In genomic region chr1:1407957-1408318, GRCh38 we compare ENCODE assay signal across 8 cellular contexts. TPM values are rescaled to one million over a fixed set of nuclear protein-coding genes. Genes with fewer than 3 reads are reported as not detected.
DNase-seq lines count a peak whose midpoint lies in the region; ATAC-seq and TF ChIP-seq lines count a peak whose summit lies in the region.

No MANE protein-coding gene starts in this region.

- no peaks in the 10 kb centered on the region for H3K27me3 Mint-ChIP-seq in CD4-positive, alpha-beta memory T cell
- H3K27me3 Mint-ChIP-seq in endothelial cell (ENCODE audit: unreplicated experiment): peaks cover 10% of the 10 kb centered on the region

- H3K27ac ChIP-seq in CD4-positive, alpha-beta memory T cell (ENCODE audit: low read depth, low read length): peak overlapping the region; percentile 93
- peak overlapping the region; percentile 88 for H3K27ac ChIP-seq in neutrophil

- no peak for ATAC-seq in GM18861 (IDR thresholded peaks at IDR 0.05; ENCODE audit: unreplicated experiment)

- peak overlapping the region; percentile 74 to 96 (median 85) for H3K4me3 Mint-ChIP-seq in CD4-positive, alpha-beta memory T cell
- H3K4me3 Mint-ChIP-seq in endothelial cell (ENCODE audit: unreplicated experiment): peak overlapping the region; percentile 92

- no peak for DNase-seq in CD4-positive, alpha-beta memory T cell
- DNase-seq in NT2/D1 (ENCODE audit: low read depth, low spot score) (no peak), endothelial cell (ENCODE audit: low spot score) (no peak), HPDE6-E6E7 (ENCODE audit: extremely low spot score) (no peak), HT-29 (ENCODE audit: low spot score) (no peak), NOMO-1 treated with dmso at 0.1 percent for 144 hours (lab: John Stamatoyannopoulos, UW; ENCODE audit: unreplicated experiment) (no peak)

- TF ChIP-seq CTCF in endothelial cell (IDR thresholded peaks at IDR 0.05; ENCODE audit: unreplicated experiment): no peak
- TF ChIP-seq CTCF in neutrophil (IDR thresholded peaks at IDR 0.05): no peak

- POLR2A ChIA-PET in CD4-positive, alpha-beta memory T cell (lab: Charles Lee; ENCODE audit: partially characterized antibody): interaction anchor here (0.7 to 6.1 kb wide), 10 partner anchors 9 to 286 kb away, joined by 3 to 74 read pairs (median 3); partner anchors contain the start of genes AURKAIP1, CCNL2 and UBE2J2

- H3K36me3 Mint-ChIP-seq in CD4-positive, alpha-beta memory T cell: peaks cover 13 to 31% of the 10 kb centered on the region in 2 donors
- peaks cover 18% of the 10 kb centered on the region for H3K36me3 Mint-ChIP-seq in endothelial cell (ENCODE audit: low read depth, unreplicated experiment)

- H3K27ac Mint-ChIP-seq in CD4-positive, alpha-beta memory T cell: peak overlapping the region; percentile 57 to 88 (median 88)
- no peak overlapping the region for H3K27ac Mint-ChIP-seq in endothelial cell (ENCODE audit: unreplicated experiment)

- H3K4me3 ChIP-seq in CD4-positive, alpha-beta memory T cell (ENCODE audit: low read length in 2 of 2): peak overlapping the region in 1 of 2 donors; percentile 95
- H3K4me3 ChIP-seq in NT2/D1 (ENCODE audit: insufficient read length, low read depth): peak overlapping the region; percentile 90
- H3K4me3 ChIP-seq in neutrophil (ENCODE audit: low read depth in 1 of 2, low read length in 1 of 2): peak overlapping the region; percentile 89 to 99

- no peaks in the 10 kb centered on the region for H3K9me3 ChIP-seq in CD4-positive, alpha-beta memory T cell (ENCODE audit: control insufficient read depth in 1 of 2, low read length in 2 of 2)
- peaks cover 17% of the 10 kb centered on the region; the same call in 1 of the 2 replicates for H3K9me3 ChIP-seq in NT2/D1 (ENCODE audit: insufficient read depth, low read length)
- H3K9me3 ChIP-seq in neutrophil: peaks cover 5% of the 10 kb centered on the region

- intact Hi-C loops in CD4-positive, alpha-beta memory T cell (cut with micrococcal nuclease): loop anchor here (1.0 kb wide), 3 partner anchors 9 to 63 kb away; partner anchors contain the start of genes ATAD3B, AURKAIP1 and CCNL2

- peaks cover 19% of the 10 kb centered on the region for H3K36me3 ChIP-seq in CD4-positive, alpha-beta memory T cell (ENCODE audit: insufficient read depth, low read length)
- H3K36me3 ChIP-seq in NT2/D1 (ENCODE audit: insufficient read depth, insufficient read length, low read length) (peaks cover 42% of the 10 kb centered on the region), neutrophil (peaks cover 24% of the 10 kb centered on the region)

- peak overlapping the region; percentile 97 for H3K9ac ChIP-seq in NT2/D1 (ENCODE audit: insufficient read length, low read depth)

- H3K27me3 ChIP-seq in CD4-positive, alpha-beta memory T cell (ENCODE audit: insufficient read depth, low read length): no peaks in the 10 kb centered on the region
- no peaks in the 10 kb centered on the region for H3K27me3 ChIP-seq in NT2/D1 (ENCODE audit: insufficient read depth, insufficient read length)
- H3K27me3 ChIP-seq in neutrophil: no peaks in the 10 kb centered on the region

- peaks cover 0 to 3% (median 0%) of the 10 kb centered on the region in 8 donors for H3K9me3 Mint-ChIP-seq in CD4-positive, alpha-beta memory T cell
- no peaks in the 10 kb centered on the region for H3K9me3 Mint-ChIP-seq in endothelial cell (ENCODE audit: unreplicated experiment)

- peaks cover 30% of the 10 kb centered on the region for H3K4me1 ChIP-seq in CD4-positive, alpha-beta memory T cell (ENCODE audit: insufficient read depth, low read length)
- peaks cover 3% of the 10 kb centered on the region for H3K4me1 ChIP-seq in NT2/D1 (ENCODE audit: insufficient read depth, insufficient read length)
- peaks cover 19 to 22% of the 10 kb centered on the region in 2 experiments for H3K4me1 ChIP-seq in neutrophil (ENCODE audit: control insufficient read depth in 1 of 2, insufficient read depth in 1 of 2, low read depth in 1 of 2, low read length in 1 of 2)

- CTCF ChIA-PET in CD4-positive, alpha-beta memory T cell (lab: Charles Lee; ENCODE audit: partially characterized antibody): interaction anchor here (0.8 to 1.0 kb wide), 4 partner anchors 8 to 36 kb away, joined by 3 to 4 read pairs (median 4); partner anchors contain the start of gene CCNL2

- peaks cover 13 to 46% (median 31%) of the 10 kb centered on the region in 4 donors for H3K4me1 Mint-ChIP-seq in CD4-positive, alpha-beta memory T cell
- H3K4me1 Mint-ChIP-seq in endothelial cell (ENCODE audit: unreplicated experiment): peaks cover 9% of the 10 kb centered on the region

RNA-seq across cellular contexts. Expression of gene MRPL20, which starts 0.8 kb away (rescaled TPM):
- 100 to 1,000 TPM; 119 to 123 TPM for total RNA-seq in CD4-positive, alpha-beta memory T cell
- polyA plus RNA-seq in CD4-positive, alpha-beta memory T cell: 100 to 1,000 TPM; 171 to 202 TPM
- 95.0 TPM for total RNA-seq in endothelial cell (ENCODE audit: unreplicated experiment)
- total RNA-seq in HT-29 (2014; rRNA removed; shearing (Covaris generic)): 235 and 276 TPM in 2 replicates

RNA-seq across cellular contexts. Expression of gene CCNL2, which starts 8.8 kb away (rescaled TPM):
- 100 to 1,000 TPM; 388 to 394 TPM for total RNA-seq in CD4-positive, alpha-beta memory T cell
- polyA plus RNA-seq in CD4-positive, alpha-beta memory T cell: 10 to 100 TPM; 18.3 to 36.6 TPM
- 266 TPM for total RNA-seq in endothelial cell (ENCODE audit: unreplicated experiment)
- 200 and 243 TPM in 2 replicates for total RNA-seq in HT-29 (2014; rRNA removed; shearing (Covaris generic))

RNA-seq across cellular contexts. Expression of gene ANKRD65, which starts 13.1 kb away (rescaled TPM):
- not detected for total RNA-seq in CD4-positive, alpha-beta memory T cell
- polyA plus RNA-seq in CD4-positive, alpha-beta memory T cell: not detected
- total RNA-seq in endothelial cell (ENCODE audit: unreplicated experiment): 0.31 TPM
- 0.44 and 1.4 TPM in 2 replicates for total RNA-seq in HT-29 (2014; rRNA removed; shearing (Covaris generic))

RNA-seq across cellular contexts. Expression of gene VWA1, which starts 27.6 kb away (rescaled TPM):
- total RNA-seq in CD4-positive, alpha-beta memory T cell: not detected
- polyA plus RNA-seq in CD4-positive, alpha-beta memory T cell: not detected
- total RNA-seq in endothelial cell (ENCODE audit: unreplicated experiment): 34.2 TPM
- total RNA-seq in HT-29 (2014; rRNA removed; shearing (Covaris generic)): 220 and 232 TPM in 2 replicates

RNA-seq across cellular contexts. Expression of gene AURKAIP1, which starts 32.9 kb away (rescaled TPM):
- 10 to 100 TPM; 60.4 to 72.7 TPM for total RNA-seq in CD4-positive, alpha-beta memory T cell
- polyA plus RNA-seq in CD4-positive, alpha-beta memory T cell: 100 to 1,000 TPM; 159 to 179 TPM
- 128 TPM for total RNA-seq in endothelial cell (ENCODE audit: unreplicated experiment)
- 377 and 383 TPM in 2 replicates for total RNA-seq in HT-29 (2014; rRNA removed; shearing (Covaris generic))
